23 cellular contexts compared by ENCODE assay signal in the genomic region with DNA sequence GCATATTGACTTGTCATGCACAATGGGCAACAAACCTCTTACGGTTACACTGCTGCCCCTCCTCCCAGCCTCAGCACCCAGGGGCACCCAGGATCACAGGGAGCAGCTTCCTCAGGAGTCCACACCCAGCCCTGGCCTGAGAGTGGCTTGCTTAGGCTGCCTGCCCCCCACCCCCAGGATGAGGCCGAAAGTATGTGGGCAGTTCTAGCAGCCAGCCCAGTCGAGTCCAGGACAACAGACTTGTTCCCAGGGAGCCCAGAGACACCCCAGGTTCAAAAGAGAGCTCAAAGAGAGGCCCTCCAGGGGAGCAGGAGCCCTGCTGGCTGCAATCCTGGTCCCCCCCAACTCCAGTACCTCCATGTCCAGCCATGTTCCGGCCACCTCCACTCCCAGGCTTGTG.
"Had no signal": no experiment of that assay in that cellular context is flagged by ENCODE, and none has a peak within 500 bp of the region (broad histone marks: within the 10 kb centered on the region; RNA-seq: fewer than 3 reads in every experiment).

No MANE protein-coding gene starts in this region.

- H3K27me3 ChIP-seq: adrenal gland, Peyer's patch had no signal

- H3K36me3 Mint-ChIP-seq: activated naive CD8-positive, alpha-beta T cell treated with anti-CD3 and anti-CD28 coated beads, Interleukin-2, amount 10 ng/mL, durations not matched to agents 7 days and 5 days; T-cell had no signal

- H3K9me3 ChIP-seq: adrenal gland, Peyer's patch had no signal

- H3K4me1 Mint-ChIP-seq: activated B cell treated with CpG ODN at 0.5 μM for 24 hours; activated naive CD8-positive, alpha-beta T cell treated with anti-CD3 and anti-CD28 coated beads, Interleukin-2, amount 10 ng/mL, durations not matched to agents 7 days and 5 days had no signal

- H3K4me3 Mint-ChIP-seq: activated B cell treated with CpG ODN at 0.5 μM for 24 hours; activated CD4-positive, alpha-beta T cell treated with anti-CD3 and anti-CD28 coated beads, Interleukin-2, amount 10 ng/mL, durations not matched to agents 24 days and 14 days; activated naive CD8-positive, alpha-beta T cell treated with anti-CD3 and anti-CD28 coated beads, Interleukin-2, amount 10 ng/mL, durations not matched to agents 7 days and 5 days; activated T-helper 17 cell treated with anti-CD3 and anti-CD28 coated beads, Interleukin-2, amount 50 U/mL, for 72 hours; T-cell had no signal

- ATAC-seq: activated T-helper 17 cell treated with anti-CD3 and anti-CD28 coated beads, Interleukin-2, amount 50 U/mL, for 72 hours; T-cell had no signal

- DNase-seq: activated B cell treated with CpG ODN at 0.5 μM for 24 hours; activated CD4-positive, alpha-beta T cell treated with anti-CD3 and anti-CD28 coated beads for 1 hour; activated CD4-positive, alpha-beta T cell treated with anti-CD3 and anti-CD28 coated beads, Interleukin-2, amount 10 ng/mL, durations not matched to agents 24 days and 14 days; activated CD4-positive, alpha-beta T cell treated with anti-CD3 and anti-CD28 coated beads, Interleukin-2, amount 50 U/mL, for 48 hours; activated naive CD4-positive, alpha-beta T cell treated with anti-CD3 and anti-CD28 coated beads, Interleukin-2, amount 50 U/mL, for 16 hours; activated naive CD8-positive, alpha-beta T cell treated with anti-CD3 and anti-CD28 coated beads, Interleukin-2, amount 10 ng/mL, durations not matched to agents 7 days and 5 days; activated T-cell treated with anti-CD3 and anti-CD28 coated beads for 4 hours; activated T-cell treated with anti-CD3 and anti-CD28 coated beads, Interleukin-2, amount 50 U/mL, for 48 hours; anterior cingulate cortex; Kasumi-1; KBM-7; NCI-H187 treated with DMSO at 0.1 percent for 48 hours; NCI-H2081 treated with DMSO at 0.1 percent for 48 hours; NCI-H446; NCI-H524; Peyer's patch; SHP77 treated with DMSO at 0.1 percent for 48 hours; T-cell; T-helper 2 cell; T1000 had no signal

- H3K27ac ChIP-seq: adrenal gland, Peyer's patch, RWPE1 had no signal

- H3K9me3 Mint-ChIP-seq: activated B cell treated with CpG ODN at 0.5 μM for 24 hours; activated CD4-positive, alpha-beta T cell treated with anti-CD3 and anti-CD28 coated beads, Interleukin-2, amount 10 ng/mL, durations not matched to agents 24 days and 14 days; activated naive CD8-positive, alpha-beta T cell treated with anti-CD3 and anti-CD28 coated beads, Interleukin-2, amount 10 ng/mL, durations not matched to agents 7 days and 5 days; activated T-helper 17 cell treated with anti-CD3 and anti-CD28 coated beads, Interleukin-2, amount 50 U/mL, for 72 hours; T-cell had no signal

- H3K27ac Mint-ChIP-seq: activated B cell treated with CpG ODN at 0.5 μM for 24 hours; activated CD4-positive, alpha-beta T cell treated with anti-CD3 and anti-CD28 coated beads, Interleukin-2, amount 10 ng/mL, durations not matched to agents 24 days and 14 days; activated naive CD8-positive, alpha-beta T cell treated with anti-CD3 and anti-CD28 coated beads, Interleukin-2, amount 10 ng/mL, durations not matched to agents 7 days and 5 days; activated T-helper 17 cell treated with anti-CD3 and anti-CD28 coated beads, Interleukin-2, amount 50 U/mL, for 72 hours; T-cell had no signal

- H3K4me3 ChIP-seq: adrenal gland, Peyer's patch had no signal

- H3K4me1 ChIP-seq: adrenal gland, Peyer's patch had no signal

- H3K36me3 ChIP-seq: adrenal gland, Peyer's patch had no signal
